10 cellular contexts compared by ENCODE assay signal in the genomic region with DNA sequence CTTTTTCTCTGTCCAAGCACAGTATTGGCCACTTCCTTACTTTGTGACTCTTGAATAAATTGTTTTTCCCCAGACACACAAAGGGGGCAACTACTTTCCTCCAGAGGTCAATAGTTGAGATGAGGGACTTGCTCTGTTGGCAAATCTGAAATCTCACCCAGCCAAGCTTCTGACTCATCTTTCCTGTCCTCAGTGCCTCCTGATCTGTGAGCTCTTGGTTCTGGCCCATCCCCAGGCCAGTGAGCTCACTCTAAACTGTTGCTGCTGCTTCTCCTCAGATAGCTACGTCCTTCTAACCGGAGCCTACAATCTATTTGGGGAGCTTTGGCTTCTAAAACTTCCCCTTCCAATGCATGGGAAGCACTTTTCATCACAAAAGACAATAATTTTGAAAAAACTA. TPM values are rescaled to one million over a fixed set of nuclear protein-coding genes. Genes with fewer than 3 reads are reported as not detected.
DNase-seq lines count a peak whose midpoint lies in the region; ATAC-seq and TF ChIP-seq lines count a peak whose summit lies in the region.
"Had no signal": no experiment of that assay in that cellular context is flagged by ENCODE, and none has a peak within 500 bp of the region (broad histone marks: within the 10 kb centered on the region; RNA-seq: fewer than 3 reads in every experiment).

No MANE protein-coding gene starts in this region.

- ATAC-seq in GM18861 (IDR thresholded peaks at IDR 0.05; ENCODE audit: unreplicated experiment) (no peak), HG03565 (IDR thresholded peaks at IDR 0.05; ENCODE audit: unreplicated experiment) (no peak)

- DNase-seq in ELF-1 (ENCODE audit: low read depth, low spot score) (peak; percentile 13), fibroblast of peridontal ligament (ENCODE audit: extremely low read depth) (peak; percentile 88), non-pigmented ciliary epithelial cell (ENCODE audit: low read depth) (peak; percentile 84), T-helper 9 cell (no peak), midbrain (lab: John Stamatoyannopoulos, UW) (no peak)
- DNase-seq: GDM1, head of caudate nucleus had no signal

TF ChIP-seq in PFSK-1, 5 proteins besides CTCF, POLR2A, EP300 and RAD21:
- peak; percentile 33; the same call in 1 of the 2 replicates for TF ChIP-seq TAF1 (IDR thresholded peaks at IDR 0.05; ENCODE audit: borderline replicate concordance, insufficient read depth, low read length)
- no peak for TF ChIP-seq REST (IDR thresholded peaks at IDR 0.05; ENCODE audit: insufficient read depth in 1 of 2, low read depth in 2 of 2, low read length in 2 of 2)
- TF ChIP-seq SIN3A (IDR thresholded peaks at IDR 0.05; ENCODE audit: borderline replicate concordance, insufficient read depth, low read length), result no peak
- no peak for TF ChIP-seq FOXP2 (optimal IDR thresholded peaks at IDR 0.05; ENCODE audit: borderline replicate concordance, extremely low read depth, extremely low read length, insufficient read depth)
TF ChIP-seq in PFSK-1: peak in this region for 1.

RNA-seq across cellular contexts. Expression of gene NMD3, which starts 50.0 kb away (rescaled TPM):
- polyA plus RNA-seq in PFSK-1 (2012; ENCODE audit: insufficient read length, low read depth), result 25.3 TPM

Comparison
In these comparisons a context has a peak if more than half of its experiments do, and no peak if none do; other contexts are left out.
1. DNase-seq: peak in ELF-1 (single experiment), fibroblast of peridontal ligament (single experiment) and non-pigmented ciliary epithelial cell (single experiment); none in T-helper 9 cell (single experiment) and midbrain (single experiment).